ENCODE assay signal across 8 cellular contexts in genomic region chr1:32817815-32818786, GRCh38. TPM values are rescaled to one million over a fixed set of nuclear protein-coding genes. Genes with fewer than 3 reads are reported as not detected.
DNase-seq lines count a peak whose midpoint lies in the region; ATAC-seq and TF ChIP-seq lines count a peak whose summit lies in the region.

No MANE protein-coding gene starts in this region.

- peak overlapping the region; percentile 100 for H3K4me3 ChIP-seq in astrocyte of the spinal cord (ENCODE audit: low read depth, low read length)

- DNase-seq in GDM1 (lab: John Stamatoyannopoulos, UW) (peak; percentile 34), NAMALWA (ENCODE audit: low spot score) (peak; percentile 61), SKM-1 treated with dmso at 0.1 percent for 144 hours (lab: John Stamatoyannopoulos, UW; ENCODE audit: unreplicated experiment) (peak; percentile 48), astrocyte of the spinal cord (ENCODE audit: low read depth, low spot score) (peak; percentile 60), hepatic stellate cell (ENCODE audit: low spot score) (peak; percentile 64), posterior vena cava (ENCODE audit: low spot score) (peak; percentile 94)
- no peak for DNase-seq in effector CD4-positive, alpha-beta T cell

- no peak for TF ChIP-seq CTCF in astrocyte of the spinal cord (IDR thresholded peaks at IDR 0.05; ENCODE audit: low read depth, low read length)

- intact Hi-C loops in posterior vena cava (cut with DNase I): no loop called here

- in situ Hi-C loops in astrocyte of the spinal cord (cut with HindIII; ENCODE audit: low sequenced_read_pairs): no loop called here

- ATAC-seq in HG02610 (IDR thresholded peaks at IDR 0.05; ENCODE audit: unreplicated experiment): peak; percentile 9

RNA-seq across cellular contexts. Expression of gene S100PBP, which starts 0.6 kb away (rescaled TPM):
- total RNA-seq in posterior vena cava: 10 to 100 TPM; 24.2 to 30.8 TPM

RNA-seq across cellular contexts. Expression of gene YARS1, which starts 0.9 kb away (rescaled TPM):
- 10 to 100 TPM; 74.2 to 85.5 TPM for total RNA-seq in posterior vena cava

RNA-seq across cellular contexts. Expression of gene FNDC5, which starts 52.6 kb away (rescaled TPM):
- 1 to 10 TPM; 2.4 to 5.0 TPM for total RNA-seq in posterior vena cava
